In genomic region chr17:1484586-1485310, GRCh38 we compare ENCODE assay signal across 8 cellular contexts.
DNase-seq lines count a peak whose midpoint lies in the region; ATAC-seq and TF ChIP-seq lines count a peak whose summit lies in the region.

No MANE protein-coding gene starts in this region.

- CTCF ChIA-PET in AG04449 (lab: Yijun Ruan, JAX), result no interaction called here

- H3K4me3 Mint-ChIP-seq in stimulated activated effector memory CD8-positive, alpha-beta T cell treated with anti-CD3 and anti-CD28 coated beads, Interleukin-12 subunit alpha, Interleukin-12 subunit beta, amount 100 ng/mL, for 72 hours, result peak overlapping the region; percentile 60

- no peak for TF ChIP-seq CTCF in AG04449 (IDR thresholded peaks at IDR 0.05; ENCODE audit: insufficient read depth, low read length, missing control alignments)
- TF ChIP-seq CTCF in astrocyte of the spinal cord (IDR thresholded peaks at IDR 0.05; ENCODE audit: low read depth, low read length), result peak; percentile 18

- H3K4me3 ChIP-seq in AG04449 (ENCODE audit: low read depth, low read length) (peak overlapping the region; percentile 73), astrocyte of the spinal cord (ENCODE audit: low read depth, low read length) (peak overlapping the region; percentile 55)

- DNase-seq in AG04449 (ENCODE audit: low read depth, low spot score), result no peak
- peak; percentile 29 for DNase-seq in astrocyte of the spinal cord (ENCODE audit: low read depth, low spot score)
- peak; percentile 94 for DNase-seq in islet precursor cell
- DNase-seq in stimulated activated effector memory CD8-positive, alpha-beta T cell treated with anti-CD3 and anti-CD28 coated beads, Interleukin-12 subunit alpha, Interleukin-12 subunit beta, amount 100 ng/mL, for 72 hours (ENCODE audit: low spot score in 2 of 2), result no peak
- no peak for DNase-seq in NCI-H2107 (lab: John Stamatoyannopoulos, UW)

- no peaks in the 10 kb centered on the region for H3K9me3 Mint-ChIP-seq in stimulated activated effector memory CD8-positive, alpha-beta T cell treated with anti-CD3 and anti-CD28 coated beads, Interleukin-12 subunit alpha, Interleukin-12 subunit beta, amount 100 ng/mL, for 72 hours

- POLR2A ChIA-PET in AG04449 (lab: Yijun Ruan, JAX), result interaction anchor here (1.2 kb wide), 1 partner anchor 29 kb away, joined by 5 read pairs; the partner anchor contains the start of gene CRK

- TF ChIP-seq POLR2A in GM18505 (IDR thresholded peaks at IDR 0.05; ENCODE audit: borderline replicate concordance, extremely low read depth, insufficient read depth, insufficient read length) (peak; percentile 30), Raji (IDR thresholded peaks at IDR 0.05; ENCODE audit: insufficient read depth, low read depth, low read length) (peak; percentile 33; the same call in 1 of the 2 replicates)

- peaks cover 27% of the 10 kb centered on the region for H3K4me1 Mint-ChIP-seq in stimulated activated effector memory CD8-positive, alpha-beta T cell treated with anti-CD3 and anti-CD28 coated beads, Interleukin-12 subunit alpha, Interleukin-12 subunit beta, amount 100 ng/mL, for 72 hours

- peaks cover 60% of the 10 kb centered on the region for H3K36me3 Mint-ChIP-seq in stimulated activated effector memory CD8-positive, alpha-beta T cell treated with anti-CD3 and anti-CD28 coated beads, Interleukin-12 subunit alpha, Interleukin-12 subunit beta, amount 100 ng/mL, for 72 hours

- peak overlapping the region; percentile 50 for H3K27ac Mint-ChIP-seq in stimulated activated effector memory CD8-positive, alpha-beta T cell treated with anti-CD3 and anti-CD28 coated beads, Interleukin-12 subunit alpha, Interleukin-12 subunit beta, amount 100 ng/mL, for 72 hours

- in situ Hi-C loops in astrocyte of the spinal cord (cut with HindIII; ENCODE audit: low sequenced_read_pairs), result no loop called here

- ATAC-seq in GM18505 (IDR thresholded peaks at IDR 0.05; ENCODE audit: unreplicated experiment), result peak; percentile 27
- ATAC-seq in HG03457 (IDR thresholded peaks at IDR 0.05; ENCODE audit: unreplicated experiment), result peak; percentile 33
- peak; percentile 20 for ATAC-seq in stimulated activated effector memory CD8-positive, alpha-beta T cell treated with anti-CD3 and anti-CD28 coated beads, Interleukin-12 subunit alpha, Interleukin-12 subunit beta, amount 100 ng/mL, for 72 hours

Comparison
In these comparisons a context has a peak if more than half of its experiments do, and no peak if none do; other contexts are left out.
1. DNase-seq: peak in astrocyte of the spinal cord (single experiment) and islet precursor cell (single experiment); none in AG04449 (single experiment), stimulated activated effector memory CD8-positive, alpha-beta T cell treated with anti-CD3 and anti-CD28 coated beads, Interleukin-12 subunit alpha, Interleukin-12 subunit beta, amount 100 ng/mL, for 72 hours (0 of 2) and NCI-H2107 (single experiment).
2. Peak in every context shown above with its lines, with median percentiles within 50 percentile points of each other: ATAC-seq.